8 cellular contexts compared by ENCODE assay signal in the genomic region with DNA sequence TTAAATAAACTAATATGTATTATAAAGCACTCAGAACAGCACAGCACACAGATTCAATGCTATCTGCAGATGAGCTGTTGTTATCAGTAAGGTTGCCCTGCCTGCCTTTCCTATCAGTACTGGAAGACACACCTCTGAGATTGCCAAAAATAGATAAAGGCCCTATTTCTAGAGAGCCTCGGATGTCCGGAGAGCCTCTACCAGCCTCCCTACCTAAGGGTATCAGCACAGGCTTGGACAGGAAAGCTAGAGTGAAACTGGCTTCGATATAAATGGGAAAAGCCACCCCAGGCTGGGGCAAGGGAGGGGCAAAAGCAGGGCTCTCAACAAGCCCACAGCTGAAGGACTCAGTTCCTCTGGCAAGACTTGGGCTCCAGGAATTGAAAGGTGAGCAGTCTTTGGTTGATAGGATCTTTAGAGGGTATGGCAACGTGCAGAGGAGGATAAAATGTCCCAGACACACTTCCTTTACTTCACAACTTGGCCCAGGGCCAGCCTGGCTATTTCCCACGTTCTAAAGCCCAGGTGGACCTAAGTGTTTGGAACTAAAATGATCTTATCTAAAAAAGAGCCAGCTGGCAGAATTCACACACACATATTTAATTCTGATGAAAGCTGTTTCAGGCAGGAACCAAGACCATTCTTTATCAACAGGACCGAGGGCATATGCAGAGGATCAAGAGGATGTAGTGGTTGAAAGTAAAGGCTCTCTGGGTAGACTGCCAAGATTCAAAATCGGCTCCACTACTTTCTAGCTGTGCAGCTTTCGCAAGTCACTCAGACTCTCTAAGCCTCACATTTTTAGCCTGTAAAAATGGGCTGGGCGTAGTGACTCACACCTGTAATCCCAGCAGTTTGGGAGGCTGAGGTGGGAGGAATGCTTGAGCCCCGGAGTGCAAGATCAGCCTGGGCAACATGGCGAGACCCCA. TPM values are rescaled to one million over a fixed set of nuclear protein-coding genes. Genes with fewer than 3 reads are reported as not detected.
DNase-seq lines count a peak whose midpoint lies in the region; ATAC-seq, FAIRE-seq and TF ChIP-seq lines count a peak whose summit lies in the region.

No MANE protein-coding gene starts in this region.

- no peak for ATAC-seq in stimulated activated naive B cell treated with anti-CD40 and anti-IgM and Interleukin-4, amounts not matched to agents 10 μg/mL and 1 μg/mL and 100 μg/mL, for 72 hours (replicated peaks)

- H3K79me2 ChIP-seq in KMS-11 (ENCODE audit: insufficient read depth, low read depth) (no peaks in the 10 kb centered on the region), SK-N-SH (ENCODE audit: insufficient read depth) (no peaks in the 10 kb centered on the region), keratinocyte (ENCODE audit: control insufficient read depth, insufficient read depth, low read length) (no peaks in the 10 kb centered on the region)

- peak; percentile 9; the same call in 1 of the 2 replicates for TF ChIP-seq RAD21 in SK-N-SH (IDR thresholded peaks at IDR 0.05; ENCODE audit: low read length)

- H3K9me3 ChIP-seq in SK-N-SH (no peaks in the 10 kb centered on the region), keratinocyte (ENCODE audit: control insufficient read depth, low read depth, low read length) (no peaks in the 10 kb centered on the region)

- intact Hi-C loops in CD14-positive monocyte (cut with micrococcal nuclease): no loop called here

- H3K9me1 ChIP-seq in keratinocyte (ENCODE audit: control insufficient read depth, extremely low read depth, insufficient read depth, low read length): no peaks in the 10 kb centered on the region

- H3K9me3 Mint-ChIP-seq in CD14-positive monocyte: peaks cover 0 to 3% (median 0%) of the 10 kb centered on the region in 7 donors
- H3K9me3 Mint-ChIP-seq in stimulated activated naive B cell treated with anti-CD40 and anti-IgM and Interleukin-4, amounts not matched to agents 10 μg/mL and 1 μg/mL and 100 μg/mL, for 72 hours: no peaks in the 10 kb centered on the region

- peak overlapping the region; percentile 31 to 50 for H3K4me3 Mint-ChIP-seq in CD14-positive monocyte
- H3K4me3 Mint-ChIP-seq in stimulated activated naive B cell treated with anti-CD40 and anti-IgM and Interleukin-4, amounts not matched to agents 10 μg/mL and 1 μg/mL and 100 μg/mL, for 72 hours: no peak overlapping the region

- H3K27ac ChIP-seq in KMS-11 (peak overlapping the region; percentile 51; the same call in 1 of the 2 replicates), SK-N-SH (ENCODE audit: low read depth in 2 of 2, low read length in 1 of 2) (peak overlapping the region in 1 of 2 experiments; percentile 84; a peak in 2 of 4 replicates), keratinocyte (ENCODE audit: control insufficient read depth, insufficient read depth, low read length) (no peak overlapping the region)

- no peak for DNase-seq in CD14-positive monocyte (ENCODE audit: low spot score)
- peak; percentile 53 for DNase-seq in SK-N-SH
- no peak for DNase-seq in keratinocyte (ENCODE audit: low read depth, low spot score)
- DNase-seq in GM19240 (ENCODE audit: insufficient read length, low spot score): no peak
- DNase-seq in amygdala (lab: John Stamatoyannopoulos, UW): no peak
- no peak for DNase-seq in glomerular visceral epithelial cell (ENCODE audit: extremely low spot score)
- no peak for DNase-seq in stimulated activated naive B cell treated with anti-CD40 and anti-IgM and Interleukin-4, amounts not matched to agents 10 μg/mL and 1 μg/mL and 100 μg/mL, for 72 hours

- TF ChIP-seq CTCF in CD14-positive monocyte (IDR thresholded peaks at IDR 0.05) (no peak), KMS-11 (conservative IDR thresholded peaks at IDR 0.05; ENCODE audit: low read depth, low read length) (no peak), SK-N-SH (IDR thresholded peaks at IDR 0.05) (no peak), keratinocyte (optimal IDR thresholded peaks at IDR 0.05 in 1 of 3, IDR thresholded peaks at IDR 0.05 in 1 of 3, conservative IDR thresholded peaks at IDR 0.05 in 1 of 3; ENCODE audit: extremely low read depth in 1 of 3, insufficient read depth in 2 of 3, low read length in 3 of 3) (no peak)

- H3K4me3 ChIP-seq in KMS-11 (IDR thresholded peaks at IDR 0.05; ENCODE audit: insufficient read depth, low read depth, low read length): no peak overlapping the region
- H3K4me3 ChIP-seq in SK-N-SH (ENCODE audit: low read depth in 2 of 2, low read length in 1 of 2): no peak overlapping the region
- peak overlapping the region in 2 of 3 experiments; percentile 16 to 22 for H3K4me3 ChIP-seq in keratinocyte (ENCODE audit: control insufficient read depth in 2 of 3, extremely low read depth in 1 of 3, insufficient read depth in 2 of 3, low read depth in 1 of 3, low read length in 3 of 3)

- H3K27ac Mint-ChIP-seq in CD14-positive monocyte: peak overlapping the region in 4 of 7 donors; percentile 31 to 64 (median 46)
- H3K27ac Mint-ChIP-seq in stimulated activated naive B cell treated with anti-CD40 and anti-IgM and Interleukin-4, amounts not matched to agents 10 μg/mL and 1 μg/mL and 100 μg/mL, for 72 hours: no peak overlapping the region

- WGBS in SK-N-SH (ENCODE audit: low lambda C conversion rate): 46% methylated on average over 11 of the region's 11 CpGs

- CTCF ChIA-PET in SK-N-SH (lab: Yijun Ruan, JAX): interaction anchor here (0.8 to 4.0 kb wide), 9 partner anchors 9 to 436 kb away, joined by 3 to 38 read pairs (median 7); a partner anchor contains a TSS

- FAIRE-seq in keratinocyte (lab: Jason Lieb, UNC): peak; percentile 55

- H3K9ac ChIP-seq in KMS-11 (peak overlapping the region; percentile 1; the same call in 1 of the 2 replicates), SK-N-SH (no peak overlapping the region), keratinocyte (ENCODE audit: control insufficient read depth, extremely low read depth, insufficient read depth, low read length) (no peak overlapping the region)

- H4K20me1 ChIP-seq in KMS-11 (ENCODE audit: insufficient read depth): no peaks in the 10 kb centered on the region
- no peaks in the 10 kb centered on the region for H4K20me1 ChIP-seq in SK-N-SH (ENCODE audit: insufficient read depth)
- no peaks in the 10 kb centered on the region for H4K20me1 ChIP-seq in keratinocyte (ENCODE audit: control insufficient read depth, extremely low read depth, insufficient read depth, low read length)

- peak in 1 of 2 experiments; percentile 79; a peak in 2 of 4 replicates for TF ChIP-seq EP300 in SK-N-SH (IDR thresholded peaks at IDR 0.05; ENCODE audit: borderline replicate concordance in 1 of 2, low read depth in 1 of 2, low read length in 1 of 2)

- dilution Hi-C loops in keratinocyte (cut with MboI; ENCODE audit: extremely low pct_ligation_motif_present, low sequenced_read_pairs): no loop called here

- no peaks in the 10 kb centered on the region for H3K27me3 ChIP-seq in KMS-11 (ENCODE audit: insufficient read depth, low read depth)
- H3K27me3 ChIP-seq in SK-N-SH (ENCODE audit: insufficient read depth): no peaks in the 10 kb centered on the region
- no peaks in the 10 kb centered on the region for H3K27me3 ChIP-seq in keratinocyte (ENCODE audit: control insufficient read depth, extremely low read depth, insufficient read depth, low read length)

- no peaks in the 10 kb centered on the region for H3F3A ChIP-seq in SK-N-SH (replicated peaks; ENCODE audit: insufficient read depth)

- H3K9me2 ChIP-seq in SK-N-SH: no peaks in the 10 kb centered on the region

- peaks cover 58% of the 10 kb centered on the region for H3K4me1 Mint-ChIP-seq in CD14-positive monocyte
- H3K4me1 Mint-ChIP-seq in stimulated activated naive B cell treated with anti-CD40 and anti-IgM and Interleukin-4, amounts not matched to agents 10 μg/mL and 1 μg/mL and 100 μg/mL, for 72 hours: peaks cover 7 to 20% of the 10 kb centered on the region in 2 donors

- peaks cover 66% of the 10 kb centered on the region for H3K4me1 ChIP-seq in KMS-11 (ENCODE audit: low read depth, poor library complexity, severe bottlenecking)
- H3K4me1 ChIP-seq in SK-N-SH (ENCODE audit: control insufficient read depth in 1 of 2, insufficient read depth in 2 of 2, low read depth in 1 of 2, low read length in 1 of 2): peaks cover 0 to 23% of the 10 kb centered on the region in 2 experiments; a peak in 2 of 4 replicates
- H3K4me1 ChIP-seq in keratinocyte (ENCODE audit: control insufficient read depth, extremely low read depth, insufficient read depth, low read length): peaks cover 13% of the 10 kb centered on the region

- H3K4me2 ChIP-seq in KMS-11 (peak overlapping the region; percentile 93), SK-N-SH (no peak overlapping the region), keratinocyte (ENCODE audit: control insufficient read depth, extremely low read depth, insufficient read depth, low read depth, low read length) (peak overlapping the region; percentile 56)

- H3K36me3 ChIP-seq in KMS-11 (ENCODE audit: insufficient read depth) (no peaks in the 10 kb centered on the region), SK-N-SH (replicated peaks in 1 of 2; ENCODE audit: control insufficient read depth in 1 of 2, insufficient read depth in 2 of 2, low read length in 1 of 2) (no peaks in the 10 kb centered on the region), keratinocyte (ENCODE audit: control insufficient read depth in 2 of 2, extremely low read depth in 1 of 2, insufficient read depth in 2 of 2, low read length in 2 of 2) (no peaks in the 10 kb centered on the region)

- no peaks in the 10 kb centered on the region for H3K36me3 Mint-ChIP-seq in CD14-positive monocyte
- H3K36me3 Mint-ChIP-seq in stimulated activated naive B cell treated with anti-CD40 and anti-IgM and Interleukin-4, amounts not matched to agents 10 μg/mL and 1 μg/mL and 100 μg/mL, for 72 hours: no peaks in the 10 kb centered on the region

- POLR2A ChIA-PET in SK-N-SH (lab: Yijun Ruan, JAX): interaction anchor here (0.6 to 1.4 kb wide), 4 partner anchors 15 to 1233 kb away, joined by 3 to 5 read pairs (median 4); a partner anchor contains a TSS

- peaks cover 2 to 4% (median 3%) of the 10 kb centered on the region in 3 donors for H3K27me3 Mint-ChIP-seq in CD14-positive monocyte (ENCODE audit: low read depth in 3 of 3)
- peaks cover 0 to 5% of the 10 kb centered on the region in 2 donors for H3K27me3 Mint-ChIP-seq in stimulated activated naive B cell treated with anti-CD40 and anti-IgM and Interleukin-4, amounts not matched to agents 10 μg/mL and 1 μg/mL and 100 μg/mL, for 72 hours

- peak overlapping the region; percentile 55 for H2AFZ ChIP-seq in KMS-11 (ENCODE audit: low read depth)
- no peak overlapping the region for H2AFZ ChIP-seq in SK-N-SH (ENCODE audit: low read depth)
- H2AFZ ChIP-seq in keratinocyte (ENCODE audit: control insufficient read depth, low read length): no peak overlapping the region

RNA-seq across cellular contexts. Expression of a gene that starts 37.8 kb away (rescaled TPM):
- polyA plus RNA-seq in CD14-positive monocyte (1 to 10 TPM; 2.7 to 5.7 TPM), SK-N-SH (2012; rRNA removed) (2.3 and 3.0 TPM in 2 replicates), keratinocyte (6.3 to 7.6 TPM (median 7.3 TPM) in 3 replicates)
- polyA plus RNA-seq in SK-N-SH (2012; cell fraction: cytosol; rRNA removed): 2.8 and 3.8 TPM in 2 replicates
- 1.4 and 2.9 TPM in 2 replicates for polyA plus RNA-seq in SK-N-SH (2012; cell fraction: nucleus; rRNA removed)
- 17.7 TPM for polyA plus RNA-seq in keratinocyte (2011; ENCODE audit: low read depth)
- polyA plus RNA-seq in keratinocyte (2011; cell fraction: cytosol; rRNA removed): 2.1 and 3.5 TPM in 2 replicates
- 12.7 and 15.0 TPM in 2 replicates for polyA plus RNA-seq in keratinocyte (2011; cell fraction: nucleus; rRNA removed)
- 2.8 and 7.5 TPM in 2 replicates for polyA plus RNA-seq in keratinocyte (2012; ENCODE audit: low replicate concordance)
- 8.8 to 48.7 TPM (median 25.2 TPM) in 3 replicates for polyA minus RNA-seq in keratinocyte
- polyA minus RNA-seq in keratinocyte (2011; cell fraction: cytosol; rRNA and poly(A)+ RNA removed): 6.1 TPM
- polyA minus RNA-seq in keratinocyte (2011; cell fraction: nucleus; rRNA and poly(A)+ RNA removed): 43.1 and 89.3 TPM in 2 replicates

Comparison
In these comparisons a context has a peak if more than half of its experiments do, and no peak if none do; other contexts are left out.
1. H3K4me3 Mint-ChIP-seq: peak in CD14-positive monocyte (2 of 2); none in stimulated activated naive B cell treated with anti-CD40 and anti-IgM and Interleukin-4, amounts not matched to agents 10 μg/mL and 1 μg/mL and 100 μg/mL, for 72 hours (0 of 2).
2. H3K4me3 ChIP-seq: peak in keratinocyte (2 of 3); none in KMS-11 (single experiment) and SK-N-SH (0 of 2).